ENCODE assay signal across 19 cellular contexts in the genomic region with DNA sequence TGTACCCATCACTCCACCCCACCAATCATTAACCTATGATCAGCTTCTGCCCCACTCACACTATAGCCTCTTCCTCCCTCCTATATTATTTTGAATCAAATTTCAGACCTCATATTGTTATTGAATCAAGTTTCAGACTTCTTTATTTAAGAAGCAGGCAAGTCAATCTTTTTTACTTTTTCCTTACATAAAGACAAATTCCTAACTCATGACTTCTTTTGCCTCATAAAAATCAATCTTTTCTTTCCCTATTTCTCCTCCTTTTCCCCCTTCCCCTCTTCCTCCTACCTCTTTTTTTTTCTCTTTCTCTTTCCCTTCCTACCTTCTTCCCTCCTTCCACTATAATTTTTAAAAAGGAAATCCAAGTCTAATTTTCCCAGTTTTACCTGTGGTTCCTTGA. TPM values are rescaled to one million over a fixed set of nuclear protein-coding genes. Genes with fewer than 3 reads are reported as not detected.
DNase-seq lines count a peak whose midpoint lies in the region; ATAC-seq, FAIRE-seq and TF ChIP-seq lines count a peak whose summit lies in the region.
"Had no signal": no experiment of that assay in that cellular context is flagged by ENCODE, and none has a peak within 500 bp of the region (broad histone marks: within the 10 kb centered on the region; RNA-seq: fewer than 3 reads in every experiment).

No MANE protein-coding gene starts in this region.

- H3K4me2 ChIP-seq in PC-3 (ENCODE audit: low read length) (0 out of 2 replicates have a peak overlapping the region, but pooled peaks have one; percentile 13), K562 (ENCODE audit: insufficient read depth, low read length) (no peak overlapping the region)
- H3K4me2 ChIP-seq: BLaER1 treated with 17β-estradiol and CSF1 and Interleukin-3, amounts not matched to agents 10 nM and 100 nM had no signal

- H3K9me3 ChIP-seq in left ventricle myocardium inferior (replicated peaks) = no peaks in the 10 kb centered on the region
- no peaks in the 10 kb centered on the region for H3K9me3 ChIP-seq in PC-3 (ENCODE audit: low read length)
- no peaks in the 10 kb centered on the region for H3K9me3 ChIP-seq in K562 (replicated peaks; ENCODE audit: control insufficient read depth, insufficient read depth, low read depth, low read length)
- H3K9me3 ChIP-seq in BE2C = no peaks in the 10 kb centered on the region
- H3K9me3 ChIP-seq: BLaER1 treated with 17β-estradiol and CSF1 and Interleukin-3, amounts not matched to agents 10 nM and 100 nM had no signal

- no peak for DNase-seq in left ventricle myocardium inferior
- DNase-seq in Right ventricle myocardium superior = no peak
- no peak for DNase-seq in PC-3
- DNase-seq in K562 (ENCODE audit: extremely low read depth in 1 of 4, low spot score in 3 of 4) = no peak
- DNase-seq in glomerular visceral epithelial cell (ENCODE audit: extremely low spot score) = no peak
- DNase-seq in BE2C = no peak
- DNase-seq: CD4-positive, alpha-beta T cell; CD8-positive, alpha-beta memory T cell; DMS53; DMS79 treated with DMSO at 0.1 percent for 48 hours; GF-D8; GM23248; H9; HFFc6 had no signal

- H3K27ac ChIP-seq in left ventricle myocardium inferior (replicated peaks) (peak overlapping the region; percentile 95), PC-3 (ENCODE audit: low read length) (no peak overlapping the region), K562 (ENCODE audit: extremely low read depth, low read depth, low read length) (no peak overlapping the region)
- H3K27ac ChIP-seq: 22Rv1; BLaER1 treated with 17β-estradiol and CSF1 and Interleukin-3, amounts not matched to agents 10 nM and 100 nM; GM23248 had no signal

- in situ Hi-C loops in K562 (cut with MboI) = no loop called here

- H3K4me3 ChIP-seq in left ventricle myocardium inferior = no peak overlapping the region
- H3K4me3 ChIP-seq in PC-3 (ENCODE audit: low read length) = no peak overlapping the region
- H3K4me3 ChIP-seq in K562 = no peak overlapping the region
- H3K4me3 ChIP-seq in BE2C (ENCODE audit: low read depth, low read length) = no peak overlapping the region
- H3K4me3 ChIP-seq: BLaER1 treated with 17β-estradiol and CSF1 and Interleukin-3, amounts not matched to agents 10 nM and 100 nM; GM23248 had no signal

- H3K4me1 ChIP-seq in left ventricle myocardium inferior = peaks cover 70% of the 10 kb centered on the region
- H3K4me1 ChIP-seq in PC-3 (ENCODE audit: insufficient read depth, low read length) = peaks cover 56% of the 10 kb centered on the region
- H3K4me1 ChIP-seq in K562 (replicated peaks in 1 of 2; ENCODE audit: control insufficient read depth in 2 of 2, insufficient read depth in 2 of 2, low read length in 2 of 2) = peaks cover 11 to 13% of the 10 kb centered on the region in 2 experiments; a peak in 4 of 5 replicates
- H3K4me1 ChIP-seq in BE2C = no peaks in the 10 kb centered on the region; the same call in 1 of the 2 replicates

- TF ChIP-seq EP300 in K562 (IDR thresholded peaks at IDR 0.05; ENCODE audit: low read length) = no peak

- FAIRE-seq in K562 (lab: Jason Lieb, UNC) = no peak
- FAIRE-seq: A204.1, GM12892 had no signal

- ATAC-seq in Right ventricle myocardium superior (ENCODE audit: poor library complexity) (no peak), PC-3 (no peak), K562 (no peak)
- ATAC-seq: HCT116 had no signal

- intact Hi-C loops in left ventricle myocardium inferior (cut with micrococcal nuclease) = loop anchor here (10.0 kb wide), 2 partner anchors 115 to 155 kb away; a partner anchor contains a TSS
- intact Hi-C loops in Right ventricle myocardium superior (cut with DNase I) = loop anchor here (5.0 to 10.0 kb wide), 2 partner anchors 115 to 157 kb away; a partner anchor contains a TSS
- intact Hi-C loops in PC-3 (cut with micrococcal nuclease) = loop anchor here (5.0 kb wide), 1 partner anchor 132 kb away; no protein-coding TSS in a partner anchor
- intact Hi-C loops in K562 (cut with micrococcal nuclease) = loop anchor here (5.0 kb wide), 2 partner anchors 52 to 187 kb away; no protein-coding TSS in a partner anchor

- no peaks in the 10 kb centered on the region for H3K9me1 ChIP-seq in K562 (ENCODE audit: control insufficient read depth, insufficient read depth, low read length)

- no peak overlapping the region for H2AFZ ChIP-seq in PC-3 (ENCODE audit: low read length)
- no peak overlapping the region for H2AFZ ChIP-seq in K562 (ENCODE audit: low read depth, low read length)
- H2AFZ ChIP-seq: GM23248 had no signal

- H3K9ac ChIP-seq in PC-3 (ENCODE audit: low read length) = no peak overlapping the region
- no peak overlapping the region for H3K9ac ChIP-seq in K562 (ENCODE audit: insufficient read depth in 1 of 2, low read depth in 2 of 2, low read length in 2 of 2)
- H3K9ac ChIP-seq: BLaER1 treated with 17β-estradiol and CSF1 and Interleukin-3, amounts not matched to agents 10 nM and 100 nM; GM23248 had no signal

- H3K27me3 ChIP-seq in left ventricle myocardium inferior (ENCODE audit: low read depth) = no peaks in the 10 kb centered on the region
- no peaks in the 10 kb centered on the region for H3K27me3 ChIP-seq in PC-3 (ENCODE audit: low read length)
- no peaks in the 10 kb centered on the region for H3K27me3 ChIP-seq in K562 (ENCODE audit: control insufficient read depth in 2 of 2, insufficient read depth in 2 of 2, low read length in 2 of 2)
- H3K27me3 ChIP-seq in BE2C = no peaks in the 10 kb centered on the region
- H3K27me3 ChIP-seq: BLaER1 treated with 17β-estradiol and CSF1 and Interleukin-3, amounts not matched to agents 10 nM and 100 nM had no signal

- BruUV-seq in PC-3 (replicated peaks; lab: Mats Ljungman, UMichigan) (no TSS peak), K562 (replicated peaks; lab: Mats Ljungman, UMichigan) (no TSS peak)

- H3K36me3 ChIP-seq in left ventricle myocardium inferior = no peaks in the 10 kb centered on the region
- no peaks in the 10 kb centered on the region for H3K36me3 ChIP-seq in PC-3 (ENCODE audit: low read depth, low read length)
- no peaks in the 10 kb centered on the region for H3K36me3 ChIP-seq in K562 (ENCODE audit: control insufficient read depth, insufficient read depth, low read length)
- H3K36me3 ChIP-seq in BE2C = no peaks in the 10 kb centered on the region
- H3K36me3 ChIP-seq: BLaER1 treated with 17β-estradiol and CSF1 and Interleukin-3, amounts not matched to agents 10 nM and 100 nM had no signal

- no peaks in the 10 kb centered on the region for H3F3A ChIP-seq in PC-3 (ENCODE audit: low read length, unreplicated experiment)

- CTCF ChIA-PET in PC-3 (lab: Charles Lee) = no interaction called here
- CTCF ChIA-PET in K562 (lab: Yijun Ruan, JAX; ENCODE audit: low intra/inter-chr PET ratio) = no interaction called here

- POLR2A ChIA-PET in PC-3 (lab: Charles Lee; ENCODE audit: unreplicated experiment) = no interaction called here
- POLR2A ChIA-PET in K562 (lab: Yijun Ruan, JAX) = no interaction called here

- H3K9me2 ChIP-seq in PC-3 (replicated peaks; ENCODE audit: low read length) = no peaks in the 10 kb centered on the region

- H4K20me1 ChIP-seq in PC-3 (ENCODE audit: low read length) = no peaks in the 10 kb centered on the region
- no peaks in the 10 kb centered on the region for H4K20me1 ChIP-seq in K562 (replicated peaks; ENCODE audit: control insufficient read depth, insufficient read depth, low read length)
- H4K20me1 ChIP-seq: BLaER1 treated with 17β-estradiol and CSF1 and Interleukin-3, amounts not matched to agents 10 nM and 100 nM had no signal

- no peak for TF ChIP-seq POLR2A in K562 (conservative IDR thresholded peaks at IDR 0.05)

- H3K79me2 ChIP-seq in PC-3 (ENCODE audit: low read length) (peaks cover 5% of the 10 kb centered on the region), K562 (ENCODE audit: control insufficient read depth, insufficient read depth, low read length) (peaks cover 7% of the 10 kb centered on the region)

- TF ChIP-seq RAD21 in K562 (CRISPR knock-in tag; conservative IDR thresholded peaks at IDR 0.05 in 1 of 2, IDR thresholded peaks at IDR 0.05 in 1 of 2) = no peak

- TF ChIP-seq CTCF in left ventricle myocardium inferior (IDR thresholded peaks at IDR 0.05; ENCODE audit: borderline replicate concordance) (no peak), PC-3 (conservative IDR thresholded peaks at IDR 0.05; ENCODE audit: low read depth, low read length) (no peak), K562 (IDR thresholded peaks at IDR 0.05 in 2 of 3, conservative IDR thresholded peaks at IDR 0.05 in 1 of 3; ENCODE audit: insufficient read depth in 2 of 3, low read depth in 1 of 3, low read length in 3 of 3) (no peak), BE2C (IDR thresholded peaks at IDR 0.05; ENCODE audit: low read depth, low read length) (no peak)

TF ChIP-seq in K562, 482 proteins besides CTCF, POLR2A, EP300 and RAD21:
- peak; percentile 64 for TF ChIP-seq HNRNPK (IDR thresholded peaks at IDR 0.05; ENCODE audit: low read depth, low read length, poor library complexity, severe bottlenecking)
- no peak for TF ChIP-seq MEIS2 (IDR thresholded peaks at IDR 0.05; ENCODE audit: partially characterized antibody)

RNA-seq across cellular contexts. Expression of a gene that starts 4.3 kb away (rescaled TPM):
- total RNA-seq in left ventricle myocardium inferior (19.4 TPM), Right ventricle myocardium superior (15.9 TPM), PC-3 (2014; rRNA removed) (10.3 and 10.4 TPM in 2 replicates), K562 (2014; rRNA removed) (21.6 and 26.1 TPM in 2 replicates), K562 (2014; rRNA removed; fragmentation: Illumina TruSeq; extraction: Trizol) (34.9 and 38.5 TPM in 2 replicates), K562 (2015; rRNA removed; fragmentation: Illumina TruSeq; extraction: Trizol) (33.5 and 34.5 TPM in 2 replicates), K562 (2021) (23.7 and 26.7 TPM in 2 replicates)
- 15.6 and 29.6 TPM in 2 replicates for total RNA-seq in K562 (2011; cell fraction: chromatin; rRNA removed; ENCODE audit: low replicate concordance)
- total RNA-seq in K562 (2011; cell fraction: nucleolus; rRNA removed) = 9.2 and 13.3 TPM in 2 replicates
- total RNA-seq in K562 (2011; cell fraction: nucleoplasm; rRNA removed) = 22.8 and 34.2 TPM in 2 replicates
- polyA plus RNA-seq in K562 (2011; rRNA removed) (40.4 and 49.7 TPM in 2 replicates), K562 (2014; fragmentation: Illumina TruSeq; extraction: Trizol) (32.9 and 33.8 TPM in 2 replicates), K562 (2014; fragmentation: Nextera tagmentation; extraction: Ambion mirVana) (10 to 100 TPM; 52.7 to 65.0 TPM), K562 (2014; rRNA removed) (41.2 and 57.4 TPM in 2 replicates)
- 16.5 and 29.2 TPM in 2 replicates for polyA plus RNA-seq in K562 (2011; cell fraction: cytosol; rRNA removed)
- 51.5 and 52.0 TPM in 2 replicates for polyA plus RNA-seq in K562 (2011; cell fraction: nucleus; rRNA removed)
- polyA plus RNA-seq in K562 (2012) = 25.2 and 33.2 TPM in 2 replicates
- polyA minus RNA-seq in K562 (2011; rRNA and poly(A)+ RNA removed) = 16.2 and 16.4 TPM in 2 replicates
- polyA minus RNA-seq in K562 (2011; cell fraction: cytosol; rRNA and poly(A)+ RNA removed) = 8.4 and 8.6 TPM in 2 replicates
- 14.5 and 20.5 TPM in 2 replicates for polyA minus RNA-seq in K562 (2011; cell fraction: nucleus; rRNA and poly(A)+ RNA removed)
- 6.3 TPM for polyA plus RNA-seq in BE2C (2012; ENCODE audit: insufficient read depth, insufficient read length, low read depth)
